27 cellular contexts compared by ENCODE assay signal in genomic region chr9:90540734-90541133, GRCh38.
"Had no signal": no experiment of that assay in that cellular context is flagged by ENCODE, and none has a peak within 500 bp of the region (broad histone marks: within the 10 kb centered on the region; RNA-seq: fewer than 3 reads in every experiment).

No MANE protein-coding gene starts in this region.

- H3K36me3 ChIP-seq: colonic mucosa, esophagus muscularis mucosa, esophagus squamous epithelium, gastrocnemius medialis, gastroesophageal sphincter, heart left ventricle, heart right ventricle had no signal

- H3K27me3 ChIP-seq: colonic mucosa, dorsolateral prefrontal cortex, esophagus muscularis mucosa, esophagus squamous epithelium, gastrocnemius medialis, gastroesophageal sphincter had no signal

- ATAC-seq: effector memory CD8-positive, alpha-beta T cell; esophagus mucosa; foreskin keratinocyte; gastrocnemius medialis; gastroesophageal sphincter; heart left ventricle; heart right ventricle had no signal

- H3K27ac ChIP-seq: colonic mucosa, coronary artery, epithelial cell of prostate, esophagus muscularis mucosa, esophagus squamous epithelium, foreskin keratinocyte, gastrocnemius medialis, gastroesophageal sphincter, heart left ventricle, heart right ventricle had no signal

- H3K4me1 ChIP-seq: colonic mucosa, esophagus muscularis mucosa, esophagus squamous epithelium, foreskin keratinocyte, gastrocnemius medialis, gastroesophageal sphincter, heart left ventricle, heart right ventricle had no signal

- DNase-seq: colonic mucosa; cortex of kidney; dermis blood vessel endothelial cell; dorsolateral prefrontal cortex; effector CD4-positive, alpha-beta T cell; effector CD8-positive, alpha-beta T cell; effector memory CD4-positive, alpha-beta T cell; effector memory CD8-positive, alpha-beta T cell; endodermal cell; erythroblast; esophagus squamous epithelium; foreskin fibroblast; foreskin keratinocyte; foreskin melanocyte; gastrocnemius medialis; glutamatergic neuron; head of caudate nucleus; heart left ventricle; heart right ventricle had no signal

- H3K4me3 ChIP-seq: colonic mucosa, coronary artery, dorsolateral prefrontal cortex, esophagus muscularis mucosa, esophagus squamous epithelium, gastrocnemius medialis, gastroesophageal sphincter, heart left ventricle, heart right ventricle had no signal

- FAIRE-seq: colon, endometrium, endothelial cell of umbilical vein had no signal

- H3K9me3 ChIP-seq: colonic mucosa, esophagus muscularis mucosa, esophagus squamous epithelium, gastrocnemius medialis, gastroesophageal sphincter, heart left ventricle, heart right ventricle had no signal
